In genomic region chr7:108684629-108685028, GRCh38 we compare ENCODE assay signal across 35 cellular contexts.
DNase-seq lines count a peak whose midpoint lies in the region; ATAC-seq, FAIRE-seq and TF ChIP-seq lines count a peak whose summit lies in the region.
"Had no signal": no experiment of that assay in that cellular context is flagged by ENCODE, and none has a peak within 500 bp of the region (broad histone marks: within the 10 kb centered on the region; RNA-seq: fewer than 3 reads in every experiment).

No MANE protein-coding gene starts in this region.

- no peaks in the 10 kb centered on the region for H3K4me1 ChIP-seq in aorta (ENCODE audit: control insufficient read depth in 1 of 2, insufficient read depth in 2 of 2, low read length in 2 of 2)
- H3K4me1 ChIP-seq: adrenal gland; BLaER1 treated with 17β-estradiol and CSF1 and Interleukin-3, amounts not matched to agents 10 nM and 100 nM; HAP-1; psoas muscle; tibial artery had no signal

- H3K4me3 ChIP-seq in bronchial epithelial cell (ENCODE audit: low read depth, low read length), result no peak overlapping the region
- H3K4me3 ChIP-seq in aorta (ENCODE audit: low read length in 2 of 2), result no peak overlapping the region
- H3K4me3 ChIP-seq: adrenal gland; BLaER1 treated with 17β-estradiol and CSF1 and Interleukin-3, amounts not matched to agents 10 nM and 100 nM; coronary artery; HAP-1; psoas muscle; tibial artery had no signal

- peak; percentile 4 for DNase-seq in EL
- peak; percentile 25 for DNase-seq in LHCN-M2 (ENCODE audit: low read depth)
- DNase-seq in bronchial epithelial cell (ENCODE audit: low read depth), result peak; percentile 30
- DNase-seq in renal cortical epithelial cell (ENCODE audit: low read depth), result peak; percentile 72
- no peak for DNase-seq in aorta
- DNase-seq in cerebellar nuclear complex (lab: John Stamatoyannopoulos, UW), result no peak
- DNase-seq: activated CD4-positive, alpha-beta T cell treated with anti-CD3 and anti-CD28 coated beads for 36 hours; activated CD8-positive, alpha-beta memory T cell treated with anti-CD3 and anti-CD28 coated beads, Interleukin-2, amount 50 U/mL, for 48 hours; activated CD8-positive, alpha-beta T cell treated with anti-CD3 and anti-CD28 coated beads for 36 hours; activated naive CD4-positive, alpha-beta T cell treated with anti-CD3 and anti-CD28 coated beads, Interleukin-2, amount 10 ng/mL, durations not matched to agents 7 days and 5 days; adrenal gland; COR-L47; DMS79; effector CD8-positive, alpha-beta T cell; GF-D8; KBM-7; kidney; natural killer cell; NCI-H1417 treated with DMSO at 0.1 percent for 48 hours; NCI-H345; NCI-H69; occipital lobe; psoas muscle; SHP77 treated with DMSO at 0.1 percent for 48 hours; stimulated activated CD4-positive, alpha-beta T cell treated with anti-CD3 and anti-CD28 coated beads, Interleukin-15, amount 100 ng/mL, for 24 hours; stimulated activated CD4-positive, alpha-beta T cell treated with anti-CD3 and anti-CD28 coated beads, Interleukin-4, amount 100 ng/mL, for 4 hours; T-helper 9 cell; tibial artery had no signal

- H3K36me3 ChIP-seq in bronchial epithelial cell (ENCODE audit: control insufficient read depth, insufficient read depth, low read length) (no peaks in the 10 kb centered on the region), aorta (ENCODE audit: control insufficient read depth in 1 of 2, insufficient read depth in 2 of 2, low read length in 1 of 2) (no peaks in the 10 kb centered on the region)
- H3K36me3 ChIP-seq: adrenal gland; BLaER1 treated with 17β-estradiol and CSF1 and Interleukin-3, amounts not matched to agents 10 nM and 100 nM; HAP-1; tibial artery had no signal

- WGBS in aorta, 2 donors, result 65 to 81% methylated on average over 4 of the region's 4 CpGs

- intact Hi-C loops in aorta (cut with DNase I), result no loop called here

- FAIRE-seq in bronchial epithelial cell (lab: Jason Lieb, UNC), result no peak
- FAIRE-seq: kidney had no signal

- no peaks in the 10 kb centered on the region for H3K27me3 ChIP-seq in bronchial epithelial cell (ENCODE audit: control insufficient read depth, insufficient read depth, low read length)
- H3K27me3 ChIP-seq in aorta (ENCODE audit: control insufficient read depth in 1 of 2, insufficient read depth in 2 of 2, low read length in 1 of 2), result no peaks in the 10 kb centered on the region
- H3K27me3 ChIP-seq: adrenal gland; BLaER1 treated with 17β-estradiol and CSF1 and Interleukin-3, amounts not matched to agents 10 nM and 100 nM; tibial artery had no signal

- no peak for TF ChIP-seq CTCF in bronchial epithelial cell (IDR thresholded peaks at IDR 0.05; ENCODE audit: insufficient read depth, low read length, severe bottlenecking)

- no peak for ATAC-seq in aorta (ENCODE audit: low FRiP score)
- ATAC-seq in HG03175 (IDR thresholded peaks at IDR 0.05; ENCODE audit: unreplicated experiment), result no peak
- ATAC-seq: activated CD4-positive, alpha-beta T cell treated with anti-CD3 and anti-CD28 coated beads for 36 hours; activated CD8-positive, alpha-beta T cell treated with anti-CD3 and anti-CD28 coated beads for 36 hours; natural killer cell; Panc1; psoas muscle had no signal

- no peak overlapping the region for H3K27ac ChIP-seq in aorta (ENCODE audit: low read depth in 1 of 2, low read length in 2 of 2)
- H3K27ac ChIP-seq: adrenal gland; BLaER1 treated with 17β-estradiol and CSF1 and Interleukin-3, amounts not matched to agents 10 nM and 100 nM; coronary artery; epithelial cell of prostate; psoas muscle; tibial artery; VCaP had no signal

- H3K9me3 ChIP-seq in aorta (ENCODE audit: control insufficient read depth, low read length), result no peaks in the 10 kb centered on the region
- H3K9me3 ChIP-seq: adrenal gland; BLaER1 treated with 17β-estradiol and CSF1 and Interleukin-3, amounts not matched to agents 10 nM and 100 nM; HAP-1; psoas muscle; tibial artery had no signal

Comparison
In these comparisons a context has a peak if more than half of its experiments do, and no peak if none do; other contexts are left out.
1. DNase-seq: peak in EL (single experiment), LHCN-M2 (single experiment), bronchial epithelial cell (single experiment) and renal cortical epithelial cell (single experiment); none in aorta (0 of 2) and cerebellar nuclear complex (0 of 2).